23 cellular contexts compared by ENCODE assay signal in the genomic region with DNA sequence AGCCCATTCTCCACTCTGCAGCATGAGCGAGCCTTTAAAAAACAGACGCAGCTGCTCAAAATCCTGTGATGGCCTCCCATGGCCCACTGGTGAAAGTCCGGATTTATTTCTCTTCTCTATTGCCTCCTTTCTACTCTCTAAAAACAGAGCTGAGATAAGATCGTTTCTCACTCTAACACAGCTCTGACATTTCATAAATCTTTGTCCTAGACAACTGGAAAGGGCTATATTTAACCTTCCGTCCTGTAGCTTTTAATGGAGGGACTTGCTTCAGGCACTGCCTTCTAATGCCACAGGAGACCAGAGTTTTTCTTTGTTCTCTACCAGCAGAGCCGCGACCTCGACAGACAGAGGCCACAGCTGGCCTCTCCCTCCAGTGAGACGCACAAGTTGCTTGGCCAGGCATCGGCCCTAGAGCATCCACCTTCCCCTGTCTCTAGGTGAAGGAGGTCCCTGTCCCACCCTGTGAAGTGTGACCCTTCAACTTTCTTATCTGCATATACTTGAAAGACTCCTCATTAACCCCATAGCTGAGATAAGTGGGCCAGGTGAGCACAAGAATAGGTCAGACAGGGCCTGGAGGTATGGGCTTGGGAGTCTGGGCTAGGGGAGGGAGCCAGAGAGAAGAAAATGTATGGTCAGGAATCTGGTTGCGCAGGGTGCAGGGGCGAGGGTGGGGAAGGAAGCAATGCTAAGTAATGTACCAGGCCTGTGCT. TPM values are rescaled to one million over a fixed set of nuclear protein-coding genes. Genes with fewer than 3 reads are reported as not detected.
A peak's percentile ranks its signal among the peaks of the same experiment; 100 is the strongest.
DNase-seq lines count a peak whose midpoint lies in the region; ATAC-seq, FAIRE-seq and TF ChIP-seq lines count a peak whose summit lies in the region.
"Had no signal": no experiment of that assay in that cellular context is flagged by ENCODE, and none has a peak within 500 bp of the region (broad histone marks: within the 10 kb centered on the region; RNA-seq: fewer than 3 reads in every experiment).

No MANE protein-coding gene starts in this region.

- H3K27ac Mint-ChIP-seq in activated naive CD4-positive, alpha-beta T cell treated with anti-CD3 and anti-CD28 coated beads, Interleukin-2, amount 50 U/mL, for 72 hours, result no peak overlapping the region
- H3K27ac Mint-ChIP-seq: activated CD4-positive, alpha-beta T cell treated with anti-CD3 and anti-CD28 coated beads, Interleukin-2, amount 10 ng/mL, durations not matched to agents 24 days and 14 days; activated naive CD4-positive, alpha-beta T cell treated with anti-CD3 and anti-CD28 coated beads, Interleukin-2, amount 50 U/mL, for 24 hours; stimulated activated effector memory CD8-positive, alpha-beta T cell treated with anti-CD3 and anti-CD28 coated beads, Interleukin-12 subunit alpha, Interleukin-12 subunit beta, amount 100 ng/mL, for 72 hours had no signal

- H3K4me2 ChIP-seq in parathyroid adenoma (ENCODE audit: low read length), result no peak overlapping the region

- H3K36me3 Mint-ChIP-seq in activated naive CD4-positive, alpha-beta T cell treated with anti-CD3 and anti-CD28 coated beads, Interleukin-2, amount 50 U/mL, for 72 hours, result no peaks in the 10 kb centered on the region
- H3K36me3 Mint-ChIP-seq: activated naive CD4-positive, alpha-beta T cell treated with anti-CD3 and anti-CD28 coated beads, Interleukin-2, amount 50 U/mL, for 24 hours; stimulated activated effector memory CD8-positive, alpha-beta T cell treated with anti-CD3 and anti-CD28 coated beads, Interleukin-12 subunit alpha, Interleukin-12 subunit beta, amount 100 ng/mL, for 72 hours had no signal

- TF ChIP-seq POLR2A in esophagus muscularis mucosa (IDR thresholded peaks at IDR 0.05; ENCODE audit: low read depth) (no peak), GM12891 (IDR thresholded peaks at IDR 0.05; ENCODE audit: low read depth, low read length) (no peak)

- no peak overlapping the region for H3K9ac ChIP-seq in parathyroid adenoma

- intact Hi-C loops in esophagus muscularis mucosa (cut with DNase I), result no loop called here

- H3K4me3 ChIP-seq in BE2C (ENCODE audit: low read depth, low read length), result peak overlapping the region; percentile 27
- H3K4me3 ChIP-seq in esophagus muscularis mucosa, result peak overlapping the region; percentile 21 to 34 (median 30)
- no peak overlapping the region for H3K4me3 ChIP-seq in parathyroid adenoma (ENCODE audit: low read depth, low read length)
- H3K4me3 ChIP-seq: SK-N-MC had no signal

- DNase-seq in BE2C (peak; percentile 50), NCI-H2227 (lab: John Stamatoyannopoulos, UW; ENCODE audit: unreplicated experiment) (peak; percentile 71), esophagus muscularis mucosa (ENCODE audit: extremely low spot score) (no peak), GM12891 (ENCODE audit: insufficient read length, low spot score) (no peak), hippocampal formation (lab: John Stamatoyannopoulos, UW) (no peak)
- DNase-seq in activated naive CD4-positive, alpha-beta T cell treated with anti-CD3 and anti-CD28 coated beads, Interleukin-2, amount 50 U/mL, for 72 hours (ENCODE audit: low spot score in 2 of 2), result no peak
- DNase-seq in stimulated activated CD4-positive, alpha-beta T cell treated with anti-CD3 and anti-CD28 coated beads, Interleukin-4, amount 100 ng/mL, for 4 hours, result no peak
- DNase-seq: activated CD4-positive, alpha-beta T cell treated with anti-CD3 and anti-CD28 coated beads, Interleukin-2, amount 10 ng/mL, durations not matched to agents 24 days and 14 days; activated T-cell treated with anti-CD3 and anti-CD28 coated beads, Interleukin-2, amount 50 U/mL, for 48 hours; anterior cingulate cortex; caudate nucleus; DMS79; dorsolateral prefrontal cortex; hypothalamus; Karpas-422; NCI-H1048; NCI-H187; T-helper 2 cell had no signal

- H3K9me3 Mint-ChIP-seq in activated naive CD4-positive, alpha-beta T cell treated with anti-CD3 and anti-CD28 coated beads, Interleukin-2, amount 50 U/mL, for 72 hours, result no peaks in the 10 kb centered on the region
- H3K9me3 Mint-ChIP-seq: activated CD4-positive, alpha-beta T cell treated with anti-CD3 and anti-CD28 coated beads, Interleukin-2, amount 10 ng/mL, durations not matched to agents 24 days and 14 days; activated naive CD4-positive, alpha-beta T cell treated with anti-CD3 and anti-CD28 coated beads, Interleukin-2, amount 50 U/mL, for 24 hours; stimulated activated effector memory CD8-positive, alpha-beta T cell treated with anti-CD3 and anti-CD28 coated beads, Interleukin-12 subunit alpha, Interleukin-12 subunit beta, amount 100 ng/mL, for 72 hours had no signal

- WGBS in esophagus muscularis mucosa, result 65% methylated on average over 12 of the region's 12 CpGs

- FAIRE-seq in GM12891 (lab: Jason Lieb, UNC), result no peak

- no peaks in the 10 kb centered on the region for H3K27me3 ChIP-seq in BE2C
- H3K27me3 ChIP-seq in esophagus muscularis mucosa, result peaks cover 0 to 4% (median 0%) of the 10 kb centered on the region in 4 donors
- no peaks in the 10 kb centered on the region for H3K27me3 ChIP-seq in parathyroid adenoma (ENCODE audit: control insufficient read depth, insufficient read depth, low read length)
- H3K27me3 ChIP-seq: vagina had no signal

- peaks cover 4% of the 10 kb centered on the region for H3K36me3 ChIP-seq in BE2C
- no peaks in the 10 kb centered on the region for H3K36me3 ChIP-seq in esophagus muscularis mucosa
- no peaks in the 10 kb centered on the region for H3K36me3 ChIP-seq in parathyroid adenoma (ENCODE audit: control insufficient read depth, insufficient read depth, low read length)
- H3K36me3 ChIP-seq: vagina had no signal

- no peak for TF ChIP-seq EP300 in esophagus muscularis mucosa (IDR thresholded peaks at IDR 0.05)

- H3K27ac ChIP-seq in esophagus muscularis mucosa (replicated peaks in 1 of 4), result peak overlapping the region; percentile 35 to 62 (median 45)
- peak overlapping the region; percentile 53 for H3K27ac ChIP-seq in parathyroid adenoma
- H3K27ac ChIP-seq: dorsolateral prefrontal cortex, SK-N-MC, vagina had no signal

- peaks cover 3% of the 10 kb centered on the region for H3K79me2 ChIP-seq in parathyroid adenoma

- peak overlapping the region; percentile 70 for H2AFZ ChIP-seq in parathyroid adenoma

- no peak for ATAC-seq in activated naive CD4-positive, alpha-beta T cell treated with anti-CD3 and anti-CD28 coated beads, Interleukin-2, amount 50 U/mL, for 72 hours
- ATAC-seq: stimulated activated effector memory CD8-positive, alpha-beta T cell treated with anti-CD3 and anti-CD28 coated beads, Interleukin-12 subunit alpha, Interleukin-12 subunit beta, amount 100 ng/mL, for 72 hours had no signal

- no peak for TF ChIP-seq CTCF in BE2C (IDR thresholded peaks at IDR 0.05; ENCODE audit: low read depth, low read length)
- TF ChIP-seq CTCF in esophagus muscularis mucosa (IDR thresholded peaks at IDR 0.05), result no peak
- TF ChIP-seq CTCF in parathyroid adenoma (IDR thresholded peaks at IDR 0.05), result no peak

- H3K9me3 ChIP-seq in BE2C (no peaks in the 10 kb centered on the region), esophagus muscularis mucosa (no peaks in the 10 kb centered on the region), parathyroid adenoma (ENCODE audit: control insufficient read depth, low read length) (no peaks in the 10 kb centered on the region)
- H3K9me3 ChIP-seq: vagina had no signal

- H3K4me1 ChIP-seq in BE2C (peaks cover 42% of the 10 kb centered on the region), esophagus muscularis mucosa (peaks cover 6 to 51% (median 32%) of the 10 kb centered on the region in 4 donors), parathyroid adenoma (peaks cover 6% of the 10 kb centered on the region)
- H3K4me1 ChIP-seq: vagina had no signal

TF ChIP-seq in GM12891, 5 proteins besides CTCF, POLR2A, EP300 and RAD21:
- TF ChIP-seq SPI1 (IDR thresholded peaks at IDR 0.05; ENCODE audit: low read depth, low read length) (no peak), POU2F2 (IDR thresholded peaks at IDR 0.05; ENCODE audit: low read depth, low read length) (no peak), PAX5 (IDR thresholded peaks at IDR 0.05; ENCODE audit: insufficient read depth, low read length, severe bottlenecking) (no peak), TAF1 (IDR thresholded peaks at IDR 0.05; ENCODE audit: low read depth, low read length) (no peak), POLR2AphosphoS5 (IDR thresholded peaks at IDR 0.05; ENCODE audit: low read depth, low read length) (no peak)

RNA-seq across cellular contexts. Expression of a gene that starts 50.0 kb away (rescaled TPM):
- 64.3 TPM for polyA plus RNA-seq in BE2C (2012; ENCODE audit: insufficient read depth, insufficient read length, low read depth)
- total RNA-seq in esophagus muscularis mucosa, result 10 to 100 TPM in 3 of 4 donors, 1 to 10 TPM in 1; 8.0 to 19.8 (median 13.3) TPM
- total RNA-seq in activated naive CD4-positive, alpha-beta T cell treated with anti-CD3 and anti-CD28 coated beads, Interleukin-2, amount 50 U/mL, for 72 hours, result under 1 TPM; 0.11 to 0.12 TPM
- polyA plus RNA-seq in GM12891 (2012; ENCODE audit: low read depth, missing spikeins), result 0.37 TPM

Comparison
In these comparisons a context has a peak if more than half of its experiments do, and no peak if none do; other contexts are left out.
1. DNase-seq: peak in BE2C (single experiment) and NCI-H2227 (single experiment); none in esophagus muscularis mucosa (single experiment), activated naive CD4-positive, alpha-beta T cell treated with anti-CD3 and anti-CD28 coated beads, Interleukin-2, amount 50 U/mL, for 72 hours (0 of 2), stimulated activated CD4-positive, alpha-beta T cell treated with anti-CD3 and anti-CD28 coated beads, Interleukin-4, amount 100 ng/mL, for 4 hours (0 of 2), GM12891 (single experiment) and hippocampal formation (0 of 2).
2. RNA of a gene that starts 50.0 kb away (total RNA-seq): 8.0 to 19.8 TPM in esophagus muscularis mucosa; 0.11 to 0.12 TPM in activated naive CD4-positive, alpha-beta T cell treated with anti-CD3 and anti-CD28 coated beads, Interleukin-2, amount 50 U/mL, for 72 hours; every median in the first group is over 4 times any median in the second.